Comparison of ENCODE assay signal across 17 cellular contexts in the genomic region with DNA sequence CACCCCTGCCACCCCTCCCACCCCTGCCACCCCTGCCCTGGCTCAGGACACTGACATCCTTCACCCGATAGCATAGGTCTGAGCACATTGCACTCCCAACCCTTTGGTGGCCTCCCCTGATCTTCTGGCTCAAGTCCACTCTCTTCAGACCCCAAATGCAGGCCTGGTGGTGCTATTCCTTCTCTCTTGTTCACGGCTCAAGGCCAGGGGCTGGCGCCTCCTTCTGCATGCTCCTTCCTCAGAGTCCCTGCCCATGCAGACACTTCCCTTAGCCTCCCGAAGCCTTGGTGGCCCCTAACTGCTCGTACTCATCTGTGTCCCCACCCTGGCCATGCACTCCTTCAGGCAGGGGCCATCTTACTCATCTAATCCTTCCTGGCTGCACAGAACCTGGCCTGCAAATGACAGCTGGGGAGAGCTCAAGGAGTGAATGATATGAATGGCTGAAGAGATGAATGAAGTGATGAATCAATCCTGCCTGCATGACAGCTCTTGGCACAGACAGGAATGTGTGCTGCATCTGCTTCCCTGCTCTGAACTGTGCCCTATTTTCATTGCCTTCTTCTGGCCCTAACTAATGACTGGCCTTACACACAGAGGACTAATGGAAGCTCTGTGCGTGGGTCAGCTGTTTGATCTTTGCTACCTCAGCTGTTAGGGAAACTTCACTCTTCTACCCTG.
A peak's percentile ranks its signal among the peaks of the same experiment; 100 is the strongest.
DNase-seq lines count a peak whose midpoint lies in the region; ATAC-seq and TF ChIP-seq lines count a peak whose summit lies in the region.
"Had no signal": no experiment of that assay in that cellular context is flagged by ENCODE, and none has a peak within 500 bp of the region (broad histone marks: within the 10 kb centered on the region; RNA-seq: fewer than 3 reads in every experiment).

No MANE protein-coding gene starts in this region.

- peaks cover 84% of the 10 kb centered on the region for H3K4me1 ChIP-seq in PC-9 (replicated peaks; ENCODE audit: insufficient read depth)

- no peaks in the 10 kb centered on the region for H3K79me2 ChIP-seq in PC-9 (ENCODE audit: low read depth)

- H4K20me1 ChIP-seq in PC-9 (ENCODE audit: insufficient read depth) = no peaks in the 10 kb centered on the region

- POLR2A ChIA-PET in PC-9 (lab: Charles Lee; ENCODE audit: unreplicated experiment) = interaction anchor here (0.7 kb wide), 1 partner anchor 353 kb away, joined by 4 read pairs; no protein-coding TSS in a partner anchor

- H3K4me3 ChIP-seq in PC-9 = no peak overlapping the region
- H3K4me3 ChIP-seq in epithelial cell of esophagus (ENCODE audit: low read length) = no peak overlapping the region
- H3K4me3 ChIP-seq: GM23338, tibial nerve had no signal

- H3K4me3 Mint-ChIP-seq in progenitor cell of endocrine pancreas (ENCODE audit: low read depth) = no peak overlapping the region
- H3K4me3 Mint-ChIP-seq: activated CD4-positive, alpha-beta memory T cell treated with anti-CD3 and anti-CD28 coated beads for 36 hours; activated T-helper 1 cell treated with anti-CD3 and anti-CD28 coated beads, Interleukin-12 subunit alpha, Interleukin-12 subunit beta, Interleukin-2, Interleukin-4 antibody, amounts not matched to agents 30 ng/mL and 10 ng/mL and 1 ng/mL, durations not matched to agents 14 hours and 24 hours and 36 hours; GM23338; naive thymus-derived CD8-positive, alpha-beta T cell had no signal

- peak; percentile 47 for DNase-seq in DMS 273 treated with DMSO at 0.1 percent for 48 hours (lab: John Stamatoyannopoulos, UW)
- peak in 1 of 2 experiments; percentile 57 for DNase-seq in PC-9
- DNase-seq in epithelial cell of esophagus (ENCODE audit: low read depth) = peak; percentile 32
- DNase-seq in progenitor cell of endocrine pancreas (ENCODE audit: low spot score, unreplicated experiment) = no peak
- no peak for DNase-seq in NCI-H2171 (lab: John Stamatoyannopoulos, UW)
- no peak for DNase-seq in stimulated activated CD4-positive, alpha-beta T cell treated with anti-CD3 and anti-CD28 coated beads, Interleukin-4, amount 100 ng/mL, for 4 hours
- DNase-seq: activated CD4-positive, alpha-beta memory T cell treated with anti-CD3 and anti-CD28 coated beads for 36 hours; AML-193; DMS53; hippocampal formation; naive thymus-derived CD8-positive, alpha-beta T cell; NK-92 treated with Interleukin-12 subunit alpha and Interleukin-12 subunit beta, amount 100 ng/mL, for 24 hours had no signal

- no TSS peak for BruUV-seq in PC-9 (replicated peaks; lab: Mats Ljungman, UMichigan)

- no peaks in the 10 kb centered on the region for H3K9me2 ChIP-seq in PC-9 (ENCODE audit: insufficient read depth)

- peaks cover 12% of the 10 kb centered on the region for H3K27me3 Mint-ChIP-seq in progenitor cell of endocrine pancreas

- peaks cover 6% of the 10 kb centered on the region for H3K4me1 Mint-ChIP-seq in progenitor cell of endocrine pancreas (ENCODE audit: low read depth)
- H3K4me1 Mint-ChIP-seq: naive thymus-derived CD8-positive, alpha-beta T cell had no signal

- no peak overlapping the region for H3K27ac ChIP-seq in PC-9

- H3K27ac Mint-ChIP-seq in progenitor cell of endocrine pancreas = peak overlapping the region; percentile 38
- H3K27ac Mint-ChIP-seq: activated CD4-positive, alpha-beta memory T cell treated with anti-CD3 and anti-CD28 coated beads for 36 hours; activated T-helper 1 cell treated with anti-CD3 and anti-CD28 coated beads, Interleukin-12 subunit alpha, Interleukin-12 subunit beta, Interleukin-2, Interleukin-4 antibody, amounts not matched to agents 30 ng/mL and 10 ng/mL and 1 ng/mL, durations not matched to agents 14 hours and 24 hours and 36 hours; GM23338; naive thymus-derived CD8-positive, alpha-beta T cell had no signal

- ATAC-seq in HG03354 (IDR thresholded peaks at IDR 0.05; ENCODE audit: poor library complexity, severe bottlenecking, unreplicated experiment) = no peak
- ATAC-seq in GM18511 (IDR thresholded peaks at IDR 0.05; ENCODE audit: unreplicated experiment) = no peak
- ATAC-seq: GM23338; naive thymus-derived CD8-positive, alpha-beta T cell had no signal

- no peaks in the 10 kb centered on the region for H3K9me3 ChIP-seq in PC-9 (ENCODE audit: insufficient read depth, low read depth)

- peak overlapping the region; percentile 79 for H3K4me2 ChIP-seq in PC-9
- H3K4me2 ChIP-seq: GM23338 had no signal

- H3K36me3 Mint-ChIP-seq in progenitor cell of endocrine pancreas (ENCODE audit: insufficient read depth) = peaks cover 2% of the 10 kb centered on the region
- H3K36me3 Mint-ChIP-seq: activated CD4-positive, alpha-beta memory T cell treated with anti-CD3 and anti-CD28 coated beads for 36 hours had no signal

- no peak overlapping the region for H2AFZ ChIP-seq in PC-9
- H2AFZ ChIP-seq: GM23338 had no signal

- no peaks in the 10 kb centered on the region for H3K36me3 ChIP-seq in PC-9 (ENCODE audit: low read depth)
- H3K36me3 ChIP-seq: tibial nerve had no signal

- TF ChIP-seq CTCF in PC-9 (conservative IDR thresholded peaks at IDR 0.05) (no peak), epithelial cell of esophagus (IDR thresholded peaks at IDR 0.05; ENCODE audit: insufficient read depth, low read depth, low read length, missing control alignments) (no peak), progenitor cell of endocrine pancreas (IDR thresholded peaks at IDR 0.05; ENCODE audit: unreplicated experiment) (no peak)

- H3K9me3 Mint-ChIP-seq in progenitor cell of endocrine pancreas (ENCODE audit: low read depth) = peaks cover 10% of the 10 kb centered on the region
- H3K9me3 Mint-ChIP-seq: activated T-helper 1 cell treated with anti-CD3 and anti-CD28 coated beads, Interleukin-12 subunit alpha, Interleukin-12 subunit beta, Interleukin-2, Interleukin-4 antibody, amounts not matched to agents 30 ng/mL and 10 ng/mL and 1 ng/mL, durations not matched to agents 14 hours and 24 hours and 36 hours had no signal

- intact Hi-C loops in PC-9 (cut with micrococcal nuclease; ENCODE audit: unreplicated experiment) = loop anchor here (10.0 kb wide), 2 partner anchors 99 to 371 kb away; no protein-coding TSS in a partner anchor

- H3K27me3 ChIP-seq in PC-9 (ENCODE audit: insufficient read depth, low read depth) = no peaks in the 10 kb centered on the region
- H3K27me3 ChIP-seq: tibial nerve had no signal

- H3F3A ChIP-seq in PC-9 (ENCODE audit: insufficient read depth, low read depth) = peaks cover 38% of the 10 kb centered on the region

- CTCF ChIA-PET in PC-9 (lab: Charles Lee) = no interaction called here

Comparison
In these comparisons a context has a peak if more than half of its experiments do, and no peak if none do; other contexts are left out.
1. DNase-seq: peak in DMS 273 treated with DMSO at 0.1 percent for 48 hours (single experiment) and epithelial cell of esophagus (single experiment); none in progenitor cell of endocrine pancreas (single experiment), NCI-H2171 (single experiment) and stimulated activated CD4-positive, alpha-beta T cell treated with anti-CD3 and anti-CD28 coated beads, Interleukin-4, amount 100 ng/mL, for 4 hours (0 of 2).